26 cellular contexts compared by ENCODE assay signal in genomic region chr11:8749202-8749601, GRCh38.
"Had no signal": no experiment of that assay in that cellular context is flagged by ENCODE, and none has a peak within 500 bp of the region (broad histone marks: within the 10 kb centered on the region; RNA-seq: fewer than 3 reads in every experiment).

No MANE protein-coding gene starts in this region.

- H3K36me3 ChIP-seq: gastrocnemius medialis, neural progenitor cell, vagina had no signal

- DNase-seq: activated CD4-positive, alpha-beta memory T cell treated with anti-CD3 and anti-CD28 coated beads, Interleukin-2, amount 10 ng/mL, durations not matched to agents 7 days and 5 days; activated CD4-positive, alpha-beta T cell treated with anti-CD3 and anti-CD28 coated beads for 48 hours; activated CD4-positive, CD25-positive, alpha-beta regulatory T cell; activated CD8-positive, alpha-beta memory T cell treated with anti-CD3 and anti-CD28 coated beads, Interleukin-2, amount 10 ng/mL, durations not matched to agents 7 days and 5 days; activated naive CD4-positive, alpha-beta T cell; activated naive CD8-positive, alpha-beta T cell treated with anti-CD3 and anti-CD28 coated beads, Interleukin-2, amount 10 ng/mL, durations not matched to agents 7 days and 5 days; activated T-cell treated with anti-CD3 and anti-CD28 coated beads, Interleukin-2, amount 50 U/mL, for 1 hour; body of pancreas; caudate nucleus; dorsolateral prefrontal cortex; endodermal cell; gastrocnemius medialis; heart left ventricle; midbrain; naive thymus-derived CD4-positive, alpha-beta T cell; stimulated activated CD4-positive, alpha-beta T cell treated with anti-CD3 and anti-CD28 coated beads, Interleukin-12 subunit alpha, Interleukin-12 subunit beta, amount 100 ng/mL, for 4 hours; stimulated activated CD4-positive, alpha-beta T cell treated with anti-CD3 and anti-CD28 coated beads, Interleukin-1b, Interleukin-23, amount 100 ng/mL, for 48 hours; stimulated activated naive CD4-positive, alpha-beta T cell treated with Interleukin-2 at 50 U/mL for 16 hours; substantia nigra; T-cell; tibial artery had no signal

- H3K9me3 Mint-ChIP-seq: activated CD4-positive, alpha-beta memory T cell treated with anti-CD3 and anti-CD28 coated beads, Interleukin-2, amount 10 ng/mL, durations not matched to agents 7 days and 5 days; activated naive CD8-positive, alpha-beta T cell treated with anti-CD3 and anti-CD28 coated beads, Interleukin-2, amount 10 ng/mL, durations not matched to agents 7 days and 5 days; activated T-helper 17 cell treated with anti-CD3 and anti-CD28 coated beads, Interleukin-2, amount 50 U/mL, for 72 hours; immature natural killer cell; T-cell had no signal

- H3K27ac ChIP-seq: body of pancreas, dorsolateral prefrontal cortex, gastrocnemius medialis, neural progenitor cell, vagina had no signal

- H2AFZ ChIP-seq: neural progenitor cell had no signal

- H3K4me2 ChIP-seq: neural progenitor cell had no signal

- H3K4me3 Mint-ChIP-seq: activated CD4-positive, alpha-beta memory T cell treated with anti-CD3 and anti-CD28 coated beads, Interleukin-2, amount 10 ng/mL, durations not matched to agents 7 days and 5 days; activated CD8-positive, alpha-beta memory T cell treated with anti-CD3 and anti-CD28 coated beads, Interleukin-2, amount 10 ng/mL, durations not matched to agents 7 days and 5 days; activated naive CD8-positive, alpha-beta T cell treated with anti-CD3 and anti-CD28 coated beads, Interleukin-2, amount 10 ng/mL, durations not matched to agents 7 days and 5 days; activated T-helper 17 cell treated with anti-CD3 and anti-CD28 coated beads, Interleukin-2, amount 50 U/mL, for 72 hours; endodermal cell; naive thymus-derived CD4-positive, alpha-beta T cell; neural progenitor cell; T-cell had no signal

- H3K36me3 Mint-ChIP-seq: activated CD8-positive, alpha-beta memory T cell treated with anti-CD3 and anti-CD28 coated beads, Interleukin-2, amount 10 ng/mL, durations not matched to agents 7 days and 5 days; activated naive CD8-positive, alpha-beta T cell treated with anti-CD3 and anti-CD28 coated beads, Interleukin-2, amount 10 ng/mL, durations not matched to agents 7 days and 5 days; immature natural killer cell; T-cell had no signal

- H3K4me1 ChIP-seq: gastrocnemius medialis, neural progenitor cell, tibial artery had no signal

- H3K9me3 ChIP-seq: body of pancreas, gastrocnemius medialis, vagina had no signal

- H3K27me3 ChIP-seq: body of pancreas, dorsolateral prefrontal cortex, gastrocnemius medialis, heart left ventricle, neural progenitor cell, tibial artery, vagina had no signal

- H3K27ac Mint-ChIP-seq: activated CD4-positive, alpha-beta memory T cell treated with anti-CD3 and anti-CD28 coated beads, Interleukin-2, amount 10 ng/mL, durations not matched to agents 7 days and 5 days; activated CD8-positive, alpha-beta memory T cell treated with anti-CD3 and anti-CD28 coated beads, Interleukin-2, amount 10 ng/mL, durations not matched to agents 7 days and 5 days; activated naive CD8-positive, alpha-beta T cell treated with anti-CD3 and anti-CD28 coated beads, Interleukin-2, amount 10 ng/mL, durations not matched to agents 7 days and 5 days; activated T-helper 17 cell treated with anti-CD3 and anti-CD28 coated beads, Interleukin-2, amount 50 U/mL, for 72 hours; endodermal cell; naive thymus-derived CD4-positive, alpha-beta T cell; neural progenitor cell; T-cell had no signal

- H3K4me3 ChIP-seq: body of pancreas, dorsolateral prefrontal cortex, gastrocnemius medialis, heart left ventricle, neural progenitor cell, tibial artery, vagina had no signal

- ATAC-seq: activated CD8-positive, alpha-beta memory T cell treated with anti-CD3 and anti-CD28 coated beads, Interleukin-2, amount 10 ng/mL, durations not matched to agents 7 days and 5 days; activated T-helper 17 cell treated with anti-CD3 and anti-CD28 coated beads, Interleukin-2, amount 50 U/mL, for 72 hours; body of pancreas; gastrocnemius medialis; naive thymus-derived CD4-positive, alpha-beta T cell; SK-N-SH treated with all-trans-retinoic acid at 6 μM for 48 hours; T-cell had no signal

- H3K4me1 Mint-ChIP-seq: activated CD4-positive, alpha-beta memory T cell treated with anti-CD3 and anti-CD28 coated beads, Interleukin-2, amount 10 ng/mL, durations not matched to agents 7 days and 5 days; activated CD8-positive, alpha-beta memory T cell treated with anti-CD3 and anti-CD28 coated beads, Interleukin-2, amount 10 ng/mL, durations not matched to agents 7 days and 5 days; activated naive CD8-positive, alpha-beta T cell treated with anti-CD3 and anti-CD28 coated beads, Interleukin-2, amount 10 ng/mL, durations not matched to agents 7 days and 5 days; activated T-helper 17 cell treated with anti-CD3 and anti-CD28 coated beads, Interleukin-2, amount 50 U/mL, for 72 hours; naive thymus-derived CD4-positive, alpha-beta T cell; T-cell had no signal

- H3K9ac ChIP-seq: neural progenitor cell had no signal
